In genomic region chr16:24853169-24853824, GRCh38 we compare ENCODE assay signal across 1 cellular context.
TF ChIP-seq lines count a peak whose summit lies in the region.

No MANE protein-coding gene starts in this region.

TF ChIP-seq in HEK293, 187 proteins besides CTCF, POLR2A, EP300 and RAD21 (continued from another document):
- TF ChIP-seq, protein P1, sequence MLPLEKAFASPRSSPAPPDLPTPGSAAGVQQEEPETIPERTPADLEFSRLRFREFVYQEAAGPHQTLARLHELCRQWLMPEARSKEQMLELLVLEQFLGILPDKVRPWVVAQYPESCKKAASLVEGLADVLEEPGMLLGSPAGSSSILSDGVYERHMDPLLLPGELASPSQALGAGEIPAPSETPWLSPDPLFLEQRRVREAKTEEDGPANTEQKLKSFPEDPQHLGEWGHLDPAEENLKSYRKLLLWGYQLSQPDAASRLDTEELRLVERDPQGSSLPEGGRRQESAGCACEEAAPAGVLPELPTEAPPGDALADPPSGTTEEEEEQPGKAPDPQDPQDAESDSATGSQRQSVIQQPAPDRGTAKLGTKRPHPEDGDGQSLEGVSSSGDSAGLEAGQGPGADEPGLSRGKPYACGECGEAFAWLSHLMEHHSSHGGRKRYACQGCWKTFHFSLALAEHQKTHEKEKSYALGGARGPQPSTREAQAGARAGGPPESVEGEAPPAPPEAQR (tag by site-specific recombination; IDR thresholded peaks at IDR 0.05) = no peak
